Comparison of ENCODE assay signal across 4 cellular contexts in genomic region chr5:21274361-21274760, GRCh38.
DNase-seq lines count a peak whose midpoint lies in the region.
"Not testable (repeated sequence)": the region's sequence is repeated elsewhere in the genome, so short reads cannot be mapped to it uniquely, and the experiment has no call there.

No MANE protein-coding gene starts in this region.

- in situ Hi-C loops in G401 (cut with HindIII; ENCODE audit: low sequenced_read_pairs): not testable (repeated sequence)

- DNase-seq in G401 (ENCODE audit: low spot score) (peak; percentile 63), NCI-H69 (lab: John Stamatoyannopoulos, UW) (peak; percentile 58), astrocyte of the hippocampus (ENCODE audit: low read depth, low spot score) (peak; percentile 4), cerebellar cortex (ENCODE audit: low spot score) (peak; percentile 62)

Comparison
In these comparisons a context has a peak if more than half of its experiments do, and no peak if none do; other contexts are left out.
1. Peak in every context shown above with its lines: DNase-seq.
2. DNase-seq: peak in every context shown above with its lines; median percentile 63 in G401; 62 in cerebellar cortex; 58 in NCI-H69; 4 in astrocyte of the hippocampus.